8 cellular contexts compared by ENCODE assay signal in genomic region chr3:23915537-23916108, GRCh38. TPM values are rescaled to one million over a fixed set of nuclear protein-coding genes. Genes with fewer than 3 reads are reported as not detected.
DNase-seq lines count a peak whose midpoint lies in the region; ATAC-seq and TF ChIP-seq lines count a peak whose summit lies in the region.

No MANE protein-coding gene starts in this region.

- intact Hi-C loops in CD8-positive, alpha-beta T cell (cut with DNase I, micrococcal nuclease), result loop anchor here (2.0 to 10.0 kb wide), 3 partner anchors 111 to 1869 kb away; partner anchors contain the start of genes NGLY1 (in 1 of the 2), TOP2B (in 1 of the 2) and UBE2E1 (in 1 of the 2)
- intact Hi-C loops in tibial artery (cut with DNase I; ENCODE audit: low total_unique reads), result loop anchor here (2.0 kb wide), 1 partner anchor 29 kb away; the partner anchor contains the start of gene NR1D2

- H3K27me3 ChIP-seq in CD8-positive, alpha-beta T cell (ENCODE audit: insufficient read depth, low read length), result no peaks in the 10 kb centered on the region
- no peaks in the 10 kb centered on the region for H3K27me3 ChIP-seq in KMS-11 (ENCODE audit: insufficient read depth, low read depth)
- no peaks in the 10 kb centered on the region for H3K27me3 ChIP-seq in adipocyte (replicated peaks; ENCODE audit: control insufficient read depth, insufficient read depth, low read length)
- H3K27me3 ChIP-seq in tibial artery, result no peaks in the 10 kb centered on the region

- CTCF ChIA-PET in CD8-positive, alpha-beta T cell (lab: Charles Lee), result interaction anchor here (1.9 kb wide), 1 partner anchor 9 kb away, joined by 5 read pairs; no protein-coding TSS in a partner anchor

- no peak overlapping the region for H3K27ac ChIP-seq in CD8-positive, alpha-beta T cell (ENCODE audit: low read depth, low read length)
- H3K27ac ChIP-seq in KMS-11 (no peak overlapping the region), tibial artery (peak overlapping the region; percentile 82 to 89)

- H2AFZ ChIP-seq in KMS-11 (ENCODE audit: low read depth), result no peak overlapping the region

- no peak for ATAC-seq in CD8-positive, alpha-beta T cell
- peak; percentile 28 for ATAC-seq in left lobe of liver

- H3K4me2 ChIP-seq in KMS-11, result peak overlapping the region; percentile 64; the same call in 1 of the 2 replicates

- peaks cover 52% of the 10 kb centered on the region for H3K4me1 Mint-ChIP-seq in CD8-positive, alpha-beta T cell (ENCODE audit: low read depth)

- H4K20me1 ChIP-seq in KMS-11 (ENCODE audit: insufficient read depth), result peaks cover 3% of the 10 kb centered on the region; the same call in 1 of the 2 replicates

- H3K36me3 ChIP-seq in CD8-positive, alpha-beta T cell (ENCODE audit: insufficient read depth, low read length), result peaks cover 20% of the 10 kb centered on the region
- H3K36me3 ChIP-seq in KMS-11 (ENCODE audit: insufficient read depth) (peaks cover 7% of the 10 kb centered on the region; the same call in 1 of the 2 replicates), adipocyte (ENCODE audit: control insufficient read depth, insufficient read depth, low read length, severe bottlenecking) (peaks cover 30% of the 10 kb centered on the region), tibial artery (peaks cover 9 to 31% (median 22%) of the 10 kb centered on the region in 3 donors)

- H3K9me3 ChIP-seq in CD8-positive, alpha-beta T cell (ENCODE audit: low read length), result no peaks in the 10 kb centered on the region
- H3K9me3 ChIP-seq in adipocyte (ENCODE audit: control insufficient read depth, low read length) (no peaks in the 10 kb centered on the region), tibial artery (no peaks in the 10 kb centered on the region)

- TF ChIP-seq CTCF in CD8-positive, alpha-beta T cell (IDR thresholded peaks at IDR 0.05), result no peak
- TF ChIP-seq CTCF in KMS-11 (conservative IDR thresholded peaks at IDR 0.05; ENCODE audit: low read depth, low read length) (no peak), tibial artery (IDR thresholded peaks at IDR 0.05) (no peak)

- peaks cover 21% of the 10 kb centered on the region for H3K79me2 ChIP-seq in KMS-11 (ENCODE audit: insufficient read depth, low read depth)

- H3K27me3 Mint-ChIP-seq in CD8-positive, alpha-beta T cell (ENCODE audit: low read depth), result no peaks in the 10 kb centered on the region

- no peak overlapping the region for H3K4me3 ChIP-seq in CD8-positive, alpha-beta T cell (ENCODE audit: low read depth, low read length)
- no peak overlapping the region for H3K4me3 ChIP-seq in KMS-11 (IDR thresholded peaks at IDR 0.05; ENCODE audit: insufficient read depth, low read depth, low read length)
- peak overlapping the region; percentile 97 for H3K4me3 ChIP-seq in adipocyte (ENCODE audit: low read length)
- peak overlapping the region; percentile 72 to 75 for H3K4me3 ChIP-seq in tibial artery

- no peaks in the 10 kb centered on the region for H3K9me3 Mint-ChIP-seq in CD8-positive, alpha-beta T cell

- peak overlapping the region; percentile 99 for H3K4me3 Mint-ChIP-seq in CD8-positive, alpha-beta T cell

- H3K4me1 ChIP-seq in CD8-positive, alpha-beta T cell (ENCODE audit: insufficient read depth, low read length), result peaks cover 38% of the 10 kb centered on the region
- H3K4me1 ChIP-seq in KMS-11 (ENCODE audit: low read depth, poor library complexity, severe bottlenecking), result peaks cover 35% of the 10 kb centered on the region
- H3K4me1 ChIP-seq in adipocyte (ENCODE audit: control insufficient read depth, insufficient read depth, low read length), result peaks cover 41% of the 10 kb centered on the region
- peaks cover 0 to 45% (median 19%) of the 10 kb centered on the region in 4 donors for H3K4me1 ChIP-seq in tibial artery

- peak overlapping the region; percentile 97 for H3K27ac Mint-ChIP-seq in CD8-positive, alpha-beta T cell

- no peak for DNase-seq in CD8-positive, alpha-beta T cell
- no peak for DNase-seq in adipocyte (ENCODE audit: low read depth)
- peak; percentile 50 for DNase-seq in left lobe of liver (ENCODE audit: low spot score)
- no peak for DNase-seq in tibial artery
- no peak for DNase-seq in COLO668 (lab: John Stamatoyannopoulos, UW; ENCODE audit: unreplicated experiment)
- no peak for DNase-seq in NCI-H1092 (lab: John Stamatoyannopoulos, UW)
- no peak for DNase-seq in stimulated activated CD4-positive, alpha-beta T cell treated with anti-CD3 and anti-CD28 coated beads, Interleukin-4, amount 100 ng/mL, for 4 hours

- peaks cover 39% of the 10 kb centered on the region for H3K36me3 Mint-ChIP-seq in CD8-positive, alpha-beta T cell

- H3K9ac ChIP-seq in KMS-11 (no peak overlapping the region), adipocyte (ENCODE audit: low read length) (peak overlapping the region; percentile 99)

- POLR2A ChIA-PET in CD8-positive, alpha-beta T cell (lab: Charles Lee), result interaction anchor here (1.1 to 3.0 kb wide), 11 partner anchors 9 to 1868 kb away, joined by 3 to 51 read pairs (median 7); partner anchors contain the start of gene NGLY1

RNA-seq across cellular contexts. Expression of gene NKIRAS1, which starts 1.2 kb away (rescaled TPM):
- 1 to 10 TPM; 4.5 to 6.2 TPM for total RNA-seq in CD8-positive, alpha-beta T cell
- total RNA-seq in left lobe of liver, result 7.2 TPM

RNA-seq across cellular contexts. Expression of gene RPL15, which starts 1.3 kb away (rescaled TPM):
- total RNA-seq in CD8-positive, alpha-beta T cell, result 1,000 to 10,000 TPM; 2,460 to 2,470 TPM
- total RNA-seq in left lobe of liver, result 532 TPM

RNA-seq across cellular contexts. Expression of gene NR1D2, which starts 29.5 kb away (rescaled TPM):
- 100 to 1,000 TPM; 126 to 129 TPM for total RNA-seq in CD8-positive, alpha-beta T cell
- total RNA-seq in left lobe of liver, result 20.1 TPM

Comparison
In these comparisons a context has a peak if more than half of its experiments do, and no peak if none do; other contexts are left out.
1. H3K27ac ChIP-seq: peak in tibial artery (2 of 2); none in CD8-positive, alpha-beta T cell (single experiment) and KMS-11 (single experiment).
2. H3K4me3 ChIP-seq: peak in adipocyte (single experiment) and tibial artery (2 of 2); none in CD8-positive, alpha-beta T cell (single experiment) and KMS-11 (single experiment).